1 cellular context compared by ENCODE assay signal in the genomic region with DNA sequence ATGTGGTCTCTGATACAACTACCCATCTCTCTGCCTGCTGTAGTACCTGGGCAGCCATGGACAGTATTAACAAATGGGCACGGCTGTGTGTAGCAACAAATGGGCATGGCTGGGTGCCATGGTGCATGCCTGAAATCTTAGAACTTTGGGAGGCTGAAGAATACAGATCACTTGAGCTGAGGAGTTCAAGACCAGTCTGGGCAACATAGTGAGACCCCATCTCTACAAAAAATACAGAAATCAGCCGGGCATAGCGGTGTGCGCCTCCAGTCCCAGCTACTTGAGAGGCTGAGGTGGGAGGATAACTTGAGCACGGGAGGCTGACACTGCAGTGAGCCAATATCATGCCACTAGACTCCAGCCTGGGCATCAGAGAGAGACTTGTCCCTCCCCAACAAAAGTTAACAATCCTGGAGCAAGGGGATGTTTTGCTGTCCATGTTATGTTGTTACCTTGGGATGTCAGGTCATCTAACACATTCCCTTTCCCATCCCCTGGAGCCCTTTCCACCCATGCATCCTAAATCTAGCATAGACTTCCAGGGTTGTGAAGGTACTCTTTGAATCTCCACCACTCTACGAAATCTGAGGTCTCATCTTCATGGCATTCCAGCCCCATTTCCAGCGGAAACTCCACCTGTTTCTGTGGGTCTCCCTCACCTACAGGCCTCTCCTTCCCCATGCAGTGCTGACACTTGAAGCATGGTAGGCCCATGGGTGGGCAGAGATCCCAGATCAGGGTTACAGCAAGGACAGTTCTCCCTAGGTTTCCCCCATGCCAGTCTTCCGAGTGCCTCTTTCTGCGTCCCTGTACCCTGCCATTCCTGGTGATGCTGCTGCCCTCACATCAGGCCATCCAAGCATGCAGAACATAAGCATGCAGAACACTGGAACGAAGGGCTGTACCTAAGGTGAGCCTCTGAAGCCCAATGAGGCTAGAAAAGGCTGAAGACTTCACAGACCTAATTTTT.
A peak's percentile ranks its signal among the peaks of the same experiment; 100 is the strongest.
TF ChIP-seq lines count a peak whose summit lies in the region.

No MANE protein-coding gene starts in this region.

TF ChIP-seq in K562, 482 proteins besides CTCF, POLR2A, EP300 and RAD21 (continued from another document and continues in another):
- TF ChIP-seq, protein P1, sequence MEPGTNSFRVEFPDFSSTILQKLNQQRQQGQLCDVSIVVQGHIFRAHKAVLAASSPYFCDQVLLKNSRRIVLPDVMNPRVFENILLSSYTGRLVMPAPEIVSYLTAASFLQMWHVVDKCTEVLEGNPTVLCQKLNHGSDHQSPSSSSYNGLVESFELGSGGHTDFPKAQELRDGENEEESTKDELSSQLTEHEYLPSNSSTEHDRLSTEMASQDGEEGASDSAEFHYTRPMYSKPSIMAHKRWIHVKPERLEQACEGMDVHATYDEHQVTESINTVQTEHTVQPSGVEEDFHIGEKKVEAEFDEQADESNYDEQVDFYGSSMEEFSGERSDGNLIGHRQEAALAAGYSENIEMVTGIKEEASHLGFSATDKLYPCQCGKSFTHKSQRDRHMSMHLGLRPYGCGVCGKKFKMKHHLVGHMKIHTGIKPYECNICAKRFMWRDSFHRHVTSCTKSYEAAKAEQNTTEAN (CRISPR knock-in tag; IDR thresholded peaks at IDR 0.05) = no peak
- TF ChIP-seq, protein P2, sequence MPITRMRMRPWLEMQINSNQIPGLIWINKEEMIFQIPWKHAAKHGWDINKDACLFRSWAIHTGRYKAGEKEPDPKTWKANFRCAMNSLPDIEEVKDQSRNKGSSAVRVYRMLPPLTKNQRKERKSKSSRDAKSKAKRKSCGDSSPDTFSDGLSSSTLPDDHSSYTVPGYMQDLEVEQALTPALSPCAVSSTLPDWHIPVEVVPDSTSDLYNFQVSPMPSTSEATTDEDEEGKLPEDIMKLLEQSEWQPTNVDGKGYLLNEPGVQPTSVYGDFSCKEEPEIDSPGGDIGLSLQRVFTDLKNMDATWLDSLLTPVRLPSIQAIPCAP (CRISPR knock-in tag; IDR thresholded peaks at IDR 0.05; ENCODE audit: borderline replicate concordance) = no peak
- TF ChIP-seq ZNF184 (CRISPR knock-in tag; IDR thresholded peaks at IDR 0.05) = no peak
- TF ChIP-seq SMARCB1 (IDR thresholded peaks at IDR 0.05; ENCODE audit: insufficient read length, low read depth) = no peak
- TF ChIP-seq RAD51 (IDR thresholded peaks at IDR 0.05; ENCODE audit: borderline replicate concordance, low read depth) = no peak
- TF ChIP-seq GTF2E2 (tag; IDR thresholded peaks at IDR 0.05) = no peak
- TF ChIP-seq KDM4B (IDR thresholded peaks at IDR 0.05; ENCODE audit: borderline replicate concordance in 2 of 2, low read depth in 1 of 2) = no peak
- no peak for TF ChIP-seq SRSF3 (IDR thresholded peaks at IDR 0.05; ENCODE audit: insufficient read depth, low read length)
- no peak for TF ChIP-seq ZNF584 (CRISPR knock-in tag; IDR thresholded peaks at IDR 0.05; ENCODE audit: low read depth)
- no peak for TF ChIP-seq CHCHD3 (CRISPR knock-in tag; IDR thresholded peaks at IDR 0.05)
- no peak for TF ChIP-seq PHB (CRISPR knock-in tag; IDR thresholded peaks at IDR 0.05)
- no peak; the same call in 1 of the 2 replicates for TF ChIP-seq CBX1 (IDR thresholded peaks at IDR 0.05; ENCODE audit: low read depth)
- TF ChIP-seq ARHGAP35 (IDR thresholded peaks at IDR 0.05; ENCODE audit: partially characterized antibody) = no peak
- TF ChIP-seq RBM34 (IDR thresholded peaks at IDR 0.05; ENCODE audit: borderline replicate concordance, insufficient read depth, low read length) = no peak
- peak; percentile 76; the same call in 1 of the 2 replicates for TF ChIP-seq ZNF57 (CRISPR knock-in tag; IDR thresholded peaks at IDR 0.05)
- TF ChIP-seq, protein P3, sequence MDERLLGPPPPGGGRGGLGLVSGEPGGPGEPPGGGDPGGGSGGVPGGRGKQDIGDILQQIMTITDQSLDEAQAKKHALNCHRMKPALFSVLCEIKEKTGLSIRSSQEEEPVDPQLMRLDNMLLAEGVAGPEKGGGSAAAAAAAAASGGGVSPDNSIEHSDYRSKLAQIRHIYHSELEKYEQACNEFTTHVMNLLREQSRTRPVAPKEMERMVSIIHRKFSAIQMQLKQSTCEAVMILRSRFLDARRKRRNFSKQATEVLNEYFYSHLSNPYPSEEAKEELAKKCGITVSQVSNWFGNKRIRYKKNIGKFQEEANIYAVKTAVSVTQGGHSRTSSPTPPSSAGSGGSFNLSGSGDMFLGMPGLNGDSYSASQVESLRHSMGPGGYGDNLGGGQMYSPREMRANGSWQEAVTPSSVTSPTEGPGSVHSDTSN (CRISPR knock-in tag; IDR thresholded peaks at IDR 0.05; ENCODE audit: low read depth) = no peak
- TF ChIP-seq, protein P3 (tag; conservative IDR thresholded peaks at IDR 0.05; ENCODE audit: low read depth) = no peak
- TF ChIP-seq ZNF696 (CRISPR knock-in tag; conservative IDR thresholded peaks at IDR 0.05) = no peak
- TF ChIP-seq, protein P4, sequence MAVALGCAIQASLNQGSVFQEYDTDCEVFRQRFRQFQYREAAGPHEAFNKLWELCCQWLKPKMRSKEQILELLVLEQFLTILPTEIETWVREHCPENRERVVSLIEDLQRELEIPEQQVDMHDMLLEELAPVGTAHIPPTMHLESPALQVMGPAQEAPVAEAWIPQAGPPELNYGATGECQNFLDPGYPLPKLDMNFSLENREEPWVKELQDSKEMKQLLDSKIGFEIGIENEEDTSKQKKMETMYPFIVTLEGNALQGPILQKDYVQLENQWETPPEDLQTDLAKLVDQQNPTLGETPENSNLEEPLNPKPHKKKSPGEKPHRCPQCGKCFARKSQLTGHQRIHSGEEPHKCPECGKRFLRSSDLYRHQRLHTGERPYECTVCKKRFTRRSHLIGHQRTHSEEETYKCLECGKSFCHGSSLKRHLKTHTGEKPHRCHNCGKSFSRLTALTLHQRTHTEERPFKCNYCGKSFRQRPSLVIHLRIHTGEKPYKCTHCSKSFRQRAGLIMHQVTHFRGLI (CRISPR knock-in tag; IDR thresholded peaks at IDR 0.05) = no peak
- TF ChIP-seq, protein P5, sequence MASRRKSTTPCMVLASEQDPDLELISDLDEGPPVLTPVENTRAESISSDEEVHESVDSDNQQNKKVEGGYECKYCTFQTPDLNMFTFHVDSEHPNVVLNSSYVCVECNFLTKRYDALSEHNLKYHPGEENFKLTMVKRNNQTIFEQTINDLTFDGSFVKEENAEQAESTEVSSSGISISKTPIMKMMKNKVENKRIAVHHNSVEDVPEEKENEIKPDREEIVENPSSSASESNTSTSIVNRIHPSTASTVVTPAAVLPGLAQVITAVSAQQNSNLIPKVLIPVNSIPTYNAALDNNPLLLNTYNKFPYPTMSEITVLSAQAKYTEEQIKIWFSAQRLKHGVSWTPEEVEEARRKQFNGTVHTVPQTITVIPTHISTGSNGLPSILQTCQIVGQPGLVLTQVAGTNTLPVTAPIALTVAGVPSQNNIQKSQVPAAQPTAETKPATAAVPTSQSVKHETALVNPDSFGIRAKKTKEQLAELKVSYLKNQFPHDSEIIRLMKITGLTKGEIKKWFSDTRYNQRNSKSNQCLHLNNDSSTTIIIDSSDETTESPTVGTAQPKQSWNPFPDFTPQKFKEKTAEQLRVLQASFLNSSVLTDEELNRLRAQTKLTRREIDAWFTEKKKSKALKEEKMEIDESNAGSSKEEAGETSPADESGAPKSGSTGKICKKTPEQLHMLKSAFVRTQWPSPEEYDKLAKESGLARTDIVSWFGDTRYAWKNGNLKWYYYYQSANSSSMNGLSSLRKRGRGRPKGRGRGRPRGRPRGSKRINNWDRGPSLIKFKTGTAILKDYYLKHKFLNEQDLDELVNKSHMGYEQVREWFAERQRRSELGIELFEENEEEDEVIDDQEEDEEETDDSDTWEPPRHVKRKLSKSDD (conservative IDR thresholded peaks at IDR 0.05; ENCODE audit: low read length) = no peak
- no peak for TF ChIP-seq SMARCC2 (IDR thresholded peaks at IDR 0.05; ENCODE audit: low read depth)
- no peak for TF ChIP-seq SLC30A9 (CRISPR knock-in tag; IDR thresholded peaks at IDR 0.05)
- TF ChIP-seq CEBPB (tag; IDR thresholded peaks at IDR 0.05) = no peak
- no peak for TF ChIP-seq YY1 (IDR thresholded peaks at IDR 0.05; ENCODE audit: borderline replicate concordance in 1 of 3, control insufficient read depth in 1 of 3, extremely low read depth in 1 of 3, insufficient read depth in 3 of 3, insufficient read length in 1 of 3, insufficient replicate concordance in 2 of 3, low read depth in 1 of 3, low read length in 2 of 3)
- no peak for TF ChIP-seq HDAC8 (tag; IDR thresholded peaks at IDR 0.05)
- TF ChIP-seq, protein P6, sequence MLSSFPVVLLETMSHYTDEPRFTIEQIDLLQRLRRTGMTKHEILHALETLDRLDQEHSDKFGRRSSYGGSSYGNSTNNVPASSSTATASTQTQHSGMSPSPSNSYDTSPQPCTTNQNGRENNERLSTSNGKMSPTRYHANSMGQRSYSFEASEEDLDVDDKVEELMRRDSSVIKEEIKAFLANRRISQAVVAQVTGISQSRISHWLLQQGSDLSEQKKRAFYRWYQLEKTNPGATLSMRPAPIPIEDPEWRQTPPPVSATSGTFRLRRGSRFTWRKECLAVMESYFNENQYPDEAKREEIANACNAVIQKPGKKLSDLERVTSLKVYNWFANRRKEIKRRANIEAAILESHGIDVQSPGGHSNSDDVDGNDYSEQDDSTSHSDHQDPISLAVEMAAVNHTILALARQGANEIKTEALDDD (IDR thresholded peaks at IDR 0.05) = no peak
- TF ChIP-seq NFRKB (IDR thresholded peaks at IDR 0.05; ENCODE audit: low read depth) = no peak
- peak; percentile 97 for TF ChIP-seq SUPT5H (IDR thresholded peaks at IDR 0.05)
- 0 out of 2 replicates have a peak, but pooled peaks have one; percentile 19 for TF ChIP-seq KLF6 (CRISPR knock-in tag; IDR thresholded peaks at IDR 0.05; ENCODE audit: borderline replicate concordance)
- TF ChIP-seq, protein P7, sequence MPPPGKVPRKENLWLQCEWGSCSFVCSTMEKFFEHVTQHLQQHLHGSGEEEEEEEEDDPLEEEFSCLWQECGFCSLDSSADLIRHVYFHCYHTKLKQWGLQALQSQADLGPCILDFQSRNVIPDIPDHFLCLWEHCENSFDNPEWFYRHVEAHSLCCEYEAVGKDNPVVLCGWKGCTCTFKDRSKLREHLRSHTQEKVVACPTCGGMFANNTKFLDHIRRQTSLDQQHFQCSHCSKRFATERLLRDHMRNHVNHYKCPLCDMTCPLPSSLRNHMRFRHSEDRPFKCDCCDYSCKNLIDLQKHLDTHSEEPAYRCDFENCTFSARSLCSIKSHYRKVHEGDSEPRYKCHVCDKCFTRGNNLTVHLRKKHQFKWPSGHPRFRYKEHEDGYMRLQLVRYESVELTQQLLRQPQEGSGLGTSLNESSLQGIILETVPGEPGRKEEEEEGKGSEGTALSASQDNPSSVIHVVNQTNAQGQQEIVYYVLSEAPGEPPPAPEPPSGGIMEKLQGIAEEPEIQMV (tag; conservative IDR thresholded peaks at IDR 0.05; ENCODE audit: low read depth) = no peak
- 0 out of 2 replicates have a peak, but pooled peaks have one; percentile 70 for TF ChIP-seq RFX7 (CRISPR knock-in tag; IDR thresholded peaks at IDR 0.05)
- TF ChIP-seq SIX5 (IDR thresholded peaks at IDR 0.05; ENCODE audit: borderline replicate concordance in 1 of 2, insufficient read depth in 1 of 2, low read depth in 1 of 2, low read length in 2 of 2) = no peak
- TF ChIP-seq GABPA (tag; conservative IDR thresholded peaks at IDR 0.05; ENCODE audit: low read depth) = no peak
- TF ChIP-seq, protein P8, sequence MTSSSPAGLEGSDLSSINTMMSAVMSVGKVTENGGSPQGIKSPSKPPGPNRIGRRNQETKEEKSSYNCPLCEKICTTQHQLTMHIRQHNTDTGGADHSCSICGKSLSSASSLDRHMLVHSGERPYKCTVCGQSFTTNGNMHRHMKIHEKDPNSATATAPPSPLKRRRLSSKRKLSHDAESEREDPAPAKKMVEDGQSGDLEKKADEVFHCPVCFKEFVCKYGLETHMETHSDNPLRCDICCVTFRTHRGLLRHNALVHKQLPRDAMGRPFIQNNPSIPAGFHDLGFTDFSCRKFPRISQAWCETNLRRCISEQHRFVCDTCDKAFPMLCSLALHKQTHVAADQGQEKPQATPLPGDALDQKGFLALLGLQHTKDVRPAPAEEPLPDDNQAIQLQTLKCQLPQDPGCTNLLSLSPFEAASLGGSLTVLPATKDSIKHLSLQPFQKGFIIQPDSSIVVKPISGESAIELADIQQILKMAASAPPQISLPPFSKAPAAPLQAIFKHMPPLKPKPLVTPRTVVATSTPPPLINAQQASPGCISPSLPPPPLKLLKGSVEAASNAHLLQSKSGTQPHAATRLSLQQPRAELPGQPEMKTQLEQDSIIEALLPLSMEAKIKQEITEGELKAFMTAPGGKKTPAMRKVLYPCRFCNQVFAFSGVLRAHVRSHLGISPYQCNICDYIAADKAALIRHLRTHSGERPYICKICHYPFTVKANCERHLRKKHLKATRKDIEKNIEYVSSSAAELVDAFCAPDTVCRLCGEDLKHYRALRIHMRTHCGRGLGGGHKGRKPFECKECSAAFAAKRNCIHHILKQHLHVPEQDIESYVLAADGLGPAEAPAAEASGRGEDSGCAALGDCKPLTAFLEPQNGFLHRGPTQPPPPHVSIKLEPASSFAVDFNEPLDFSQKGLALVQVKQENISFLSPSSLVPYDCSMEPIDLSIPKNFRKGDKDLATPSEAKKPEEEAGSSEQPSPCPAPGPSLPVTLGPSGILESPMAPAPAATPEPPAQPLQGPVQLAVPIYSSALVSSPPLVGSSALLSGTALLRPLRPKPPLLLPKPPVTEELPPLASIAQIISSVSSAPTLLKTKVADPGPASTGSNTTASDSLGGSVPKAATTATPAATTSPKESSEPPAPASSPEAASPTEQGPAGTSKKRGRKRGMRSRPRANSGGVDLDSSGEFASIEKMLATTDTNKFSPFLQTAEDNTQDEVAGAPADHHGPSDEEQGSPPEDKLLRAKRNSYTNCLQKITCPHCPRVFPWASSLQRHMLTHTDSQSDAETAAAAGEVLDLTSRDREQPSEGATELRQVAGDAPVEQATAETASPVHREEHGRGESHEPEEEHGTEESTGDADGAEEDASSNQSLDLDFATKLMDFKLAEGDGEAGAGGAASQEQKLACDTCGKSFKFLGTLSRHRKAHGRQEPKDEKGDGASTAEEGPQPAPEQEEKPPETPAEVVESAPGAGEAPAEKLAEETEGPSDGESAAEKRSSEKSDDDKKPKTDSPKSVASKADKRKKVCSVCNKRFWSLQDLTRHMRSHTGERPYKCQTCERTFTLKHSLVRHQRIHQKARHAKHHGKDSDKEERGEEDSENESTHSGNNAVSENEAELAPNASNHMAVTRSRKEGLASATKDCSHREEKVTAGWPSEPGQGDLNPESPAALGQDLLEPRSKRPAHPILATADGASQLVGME (CRISPR knock-in tag; IDR thresholded peaks at IDR 0.05) = no peak
- TF ChIP-seq ZNF551 (CRISPR knock-in tag; IDR thresholded peaks at IDR 0.05) = peak; percentile 81
- no peak for TF ChIP-seq ELF1 (tag; IDR thresholded peaks at IDR 0.05)
- TF ChIP-seq, protein P9, sequence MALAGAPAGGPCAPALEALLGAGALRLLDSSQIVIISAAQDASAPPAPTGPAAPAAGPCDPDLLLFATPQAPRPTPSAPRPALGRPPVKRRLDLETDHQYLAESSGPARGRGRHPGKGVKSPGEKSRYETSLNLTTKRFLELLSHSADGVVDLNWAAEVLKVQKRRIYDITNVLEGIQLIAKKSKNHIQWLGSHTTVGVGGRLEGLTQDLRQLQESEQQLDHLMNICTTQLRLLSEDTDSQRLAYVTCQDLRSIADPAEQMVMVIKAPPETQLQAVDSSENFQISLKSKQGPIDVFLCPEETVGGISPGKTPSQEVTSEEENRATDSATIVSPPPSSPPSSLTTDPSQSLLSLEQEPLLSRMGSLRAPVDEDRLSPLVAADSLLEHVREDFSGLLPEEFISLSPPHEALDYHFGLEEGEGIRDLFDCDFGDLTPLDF (CRISPR knock-in tag; IDR thresholded peaks at IDR 0.05) = no peak
- TF ChIP-seq NRF1 (conservative IDR thresholded peaks at IDR 0.05 in 1 of 2, IDR thresholded peaks at IDR 0.05 in 1 of 2) = no peak
